ENCODE assay signal across 23 cellular contexts in genomic region chr7:49522111-49522510, GRCh38.
"Had no signal": no experiment of that assay in that cellular context is flagged by ENCODE, and none has a peak within 500 bp of the region (broad histone marks: within the 10 kb centered on the region; RNA-seq: fewer than 3 reads in every experiment).

No MANE protein-coding gene starts in this region.

- H3K27ac ChIP-seq: epithelial cell of prostate, esophagus muscularis mucosa, foreskin keratinocyte, heart right ventricle, lower lobe of right lung, pancreas, right lobe of liver, thoracic aorta, tibial nerve, upper lobe of right lung, uterus had no signal

- DNase-seq: dorsolateral prefrontal cortex; effector CD4-positive, alpha-beta T cell; foreskin keratinocyte; glutamatergic neuron; heart right ventricle; hippocampal formation; kidney glomerular epithelial cell; left ventricle myocardium superior; lower lobe of right lung; natural killer cell; occipital lobe; pancreas; right lobe of liver; small intestine; stimulated activated CD4-positive, alpha-beta T cell treated with anti-CD3 and anti-CD28 coated beads, Interleukin-15, amount 100 ng/mL, for 24 hours; stimulated activated CD4-positive, alpha-beta T cell treated with anti-CD3 and anti-CD28 coated beads, Interleukin-2, amount 100 ng/mL, for 48 hours; stimulated activated naive B cell treated with anti-CD40 and anti-IgM and Interleukin-4, amounts not matched to agents 10 μg/mL and 1 μg/mL and 100 μg/mL, for 72 hours; upper lobe of right lung; uterus had no signal

- H3K36me3 ChIP-seq: esophagus muscularis mucosa, heart right ventricle, lower lobe of right lung, pancreas, right lobe of liver, thoracic aorta, tibial nerve, upper lobe of right lung, uterus had no signal

- H3K4me1 ChIP-seq: esophagus muscularis mucosa, foreskin keratinocyte, heart right ventricle, lower lobe of right lung, pancreas, right lobe of liver, tibial nerve, upper lobe of right lung, uterus had no signal

- H3K9me3 ChIP-seq: esophagus muscularis mucosa, heart right ventricle, lower lobe of right lung, pancreas, right lobe of liver, thoracic aorta, tibial nerve, upper lobe of right lung, uterus had no signal

- H3K4me3 ChIP-seq: dorsolateral prefrontal cortex, esophagus muscularis mucosa, heart right ventricle, lower lobe of right lung, pancreas, right lobe of liver, thoracic aorta, tibial nerve, upper lobe of right lung, uterus had no signal

- H3K27me3 ChIP-seq: dorsolateral prefrontal cortex, esophagus muscularis mucosa, foreskin keratinocyte, heart right ventricle, pancreas, right lobe of liver, tibial nerve, upper lobe of right lung, uterus had no signal

- ATAC-seq: foreskin keratinocyte; heart right ventricle; left ventricle myocardium superior; lower lobe of right lung; natural killer cell; pancreas; right lobe of liver; stimulated activated naive B cell treated with anti-CD40 and anti-IgM and Interleukin-4, amounts not matched to agents 10 μg/mL and 1 μg/mL and 100 μg/mL, for 72 hours; upper lobe of right lung had no signal
